In the genomic region with DNA sequence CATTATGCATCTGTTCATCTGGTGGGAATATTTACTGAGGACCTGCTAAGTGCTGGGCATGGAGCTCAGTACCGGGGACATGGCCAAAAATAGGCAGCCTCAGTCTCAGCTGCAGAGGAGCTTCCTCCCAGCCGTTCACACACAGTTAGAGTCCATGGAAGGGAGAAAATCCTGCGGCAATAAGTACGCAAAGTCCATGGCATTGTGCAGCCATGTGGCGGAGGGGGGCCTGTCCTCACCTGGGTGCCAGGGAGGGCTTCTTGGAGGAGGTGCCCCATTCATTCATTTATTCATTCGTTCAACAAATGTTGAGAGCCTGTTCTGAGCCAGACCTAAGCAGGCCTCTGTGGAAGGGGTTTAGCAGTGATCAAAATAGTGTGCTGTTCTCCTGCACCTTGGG, we compare ENCODE assay signal across 13 cellular contexts. TPM values are rescaled to one million over a fixed set of nuclear protein-coding genes. Genes with fewer than 3 reads are reported as not detected.
DNase-seq lines count a peak whose midpoint lies in the region; ATAC-seq and TF ChIP-seq lines count a peak whose summit lies in the region.
"Had no signal": no experiment of that assay in that cellular context is flagged by ENCODE, and none has a peak within 500 bp of the region (broad histone marks: within the 10 kb centered on the region; RNA-seq: fewer than 3 reads in every experiment).

No MANE protein-coding gene starts in this region.

- H3K79me2 ChIP-seq in osteoblast (ENCODE audit: insufficient read depth, low read length): no peaks in the 10 kb centered on the region

- DNase-seq in NCI-H1092 treated with DMSO at 0.1 percent for 48 hours (lab: John Stamatoyannopoulos, UW): peak; percentile 5
- no peak for DNase-seq in NCI-H1092 (lab: John Stamatoyannopoulos, UW)
- no peak for DNase-seq in RWPE2 (ENCODE audit: low spot score)
- DNase-seq in osteoblast (ENCODE audit: insufficient read length, low spot score, missing footprints): no peak
- no peak for DNase-seq in activated T-cell treated with anti-CD3 and anti-CD28 coated beads, Interleukin-2, amount 50 U/mL, for 4 hours
- no peak for DNase-seq in NCI-H69 (lab: John Stamatoyannopoulos, UW)
- no peak for DNase-seq in thyroid gland
- DNase-seq: CD4-positive, CD25-positive, alpha-beta regulatory T cell; DMS53; GF-D8 had no signal

- no peak overlapping the region for H3K9ac ChIP-seq in BLaER1

- no peaks in the 10 kb centered on the region for H4K20me1 ChIP-seq in BLaER1
- no peaks in the 10 kb centered on the region for H4K20me1 ChIP-seq in osteoblast (ENCODE audit: insufficient read depth, low read length)

- H3K4me2 ChIP-seq in BLaER1: peak overlapping the region; percentile 72
- peak overlapping the region; percentile 48 for H3K4me2 ChIP-seq in osteoblast (ENCODE audit: insufficient read depth, low read length)

- H3K4me1 ChIP-seq in BLaER1 (peaks cover 77% of the 10 kb centered on the region), RWPE2 (ENCODE audit: insufficient read depth, poor library complexity, severe bottlenecking) (peaks cover 13% of the 10 kb centered on the region), osteoblast (ENCODE audit: insufficient read depth, low read length) (peaks cover 30% of the 10 kb centered on the region), thyroid gland (peaks cover 0 to 12% of the 10 kb centered on the region in 2 donors)

- no peaks in the 10 kb centered on the region for H3K9me3 Mint-ChIP-seq in activated T-cell treated with anti-CD3 and anti-CD28 coated beads, Interleukin-2, amount 50 U/mL, for 4 hours

- H3K36me3 ChIP-seq in BLaER1 (no peaks in the 10 kb centered on the region), RWPE2 (ENCODE audit: low read depth) (no peaks in the 10 kb centered on the region), osteoblast (ENCODE audit: insufficient read depth, low read length) (no peaks in the 10 kb centered on the region), thyroid gland (no peaks in the 10 kb centered on the region)

- no peak for TF ChIP-seq POLR2A in thyroid gland (IDR thresholded peaks at IDR 0.05)

- no peak overlapping the region for H3K4me3 Mint-ChIP-seq in activated T-cell treated with anti-CD3 and anti-CD28 coated beads, Interleukin-2, amount 50 U/mL, for 4 hours
- H3K4me3 Mint-ChIP-seq: CD4-positive, CD25-positive, alpha-beta regulatory T cell had no signal

- intact Hi-C loops in thyroid gland (cut with DNase I): no loop called here

- no peaks in the 10 kb centered on the region for H3K36me3 Mint-ChIP-seq in activated T-cell treated with anti-CD3 and anti-CD28 coated beads, Interleukin-2, amount 50 U/mL, for 4 hours (ENCODE audit: insufficient read depth)
- H3K36me3 Mint-ChIP-seq: CD4-positive, CD25-positive, alpha-beta regulatory T cell had no signal

- H3K27ac ChIP-seq in BLaER1 (peak overlapping the region; percentile 80), RWPE2 (ENCODE audit: poor library complexity, severe bottlenecking) (peak overlapping the region; percentile 97), osteoblast (ENCODE audit: low read depth, low read length) (peak overlapping the region; percentile 87), thyroid gland (no peak overlapping the region)
- H3K27ac ChIP-seq: 22Rv1 had no signal

- no peak overlapping the region for H2AFZ ChIP-seq in osteoblast (ENCODE audit: low read length)

- no peak overlapping the region for H3K4me3 ChIP-seq in BLaER1
- H3K4me3 ChIP-seq in RWPE2 (ENCODE audit: severe bottlenecking): no peak overlapping the region
- peak overlapping the region; percentile 10 for H3K4me3 ChIP-seq in osteoblast (ENCODE audit: insufficient read depth, low read length)
- H3K4me3 ChIP-seq in thyroid gland (replicated peaks in 1 of 3): no peak overlapping the region

- no peaks in the 10 kb centered on the region for H3K4me1 Mint-ChIP-seq in activated T-cell treated with anti-CD3 and anti-CD28 coated beads, Interleukin-2, amount 50 U/mL, for 4 hours (ENCODE audit: low read depth)

- no peak for ATAC-seq in RWPE2 (ENCODE audit: low read depth)
- ATAC-seq in activated T-cell treated with anti-CD3 and anti-CD28 coated beads, Interleukin-2, amount 50 U/mL, for 4 hours: no peak
- ATAC-seq: HCT116 had no signal

- TF ChIP-seq CTCF in RWPE2 (IDR thresholded peaks at IDR 0.05; ENCODE audit: poor library complexity, severe bottlenecking) (no peak), osteoblast (IDR thresholded peaks at IDR 0.05; ENCODE audit: extremely low read depth, low read depth, low read length) (no peak), thyroid gland (IDR thresholded peaks at IDR 0.05) (no peak)

- WGBS in thyroid gland, 2 donors: 65 to 90% methylated on average over 2 to 6 of the region's 6 CpGs

- H3K27me3 Mint-ChIP-seq in activated T-cell treated with anti-CD3 and anti-CD28 coated beads, Interleukin-2, amount 50 U/mL, for 4 hours (ENCODE audit: low read depth): peaks cover 14% of the 10 kb centered on the region

- H3K27me3 ChIP-seq in BLaER1 (no peaks in the 10 kb centered on the region), RWPE2 (ENCODE audit: insufficient read depth, poor library complexity, severe bottlenecking) (no peaks in the 10 kb centered on the region), osteoblast (ENCODE audit: insufficient read depth, low read length) (no peaks in the 10 kb centered on the region), thyroid gland (no peaks in the 10 kb centered on the region)

- H3K9me3 ChIP-seq in BLaER1: peaks cover 9% of the 10 kb centered on the region; the same call in 1 of the 2 replicates
- H3K9me3 ChIP-seq in RWPE2 (ENCODE audit: severe bottlenecking): no peaks in the 10 kb centered on the region
- no peaks in the 10 kb centered on the region for H3K9me3 ChIP-seq in osteoblast (ENCODE audit: low read depth, low read length)
- no peaks in the 10 kb centered on the region for H3K9me3 ChIP-seq in thyroid gland

RNA-seq across cellular contexts. Expression of a gene that starts 59.3 kb away (rescaled TPM):
- total RNA-seq in osteoblast: 0.88 TPM in 1 of 2 replicates, not detected in the other
- total RNA-seq in activated T-cell treated with anti-CD3 and anti-CD28 coated beads, Interleukin-2, amount 50 U/mL, for 4 hours: under 1 TPM; 0.14 to 0.20 (median 0.16) TPM
- 10 to 100 TPM; 25.8 to 56.2 (median 35.3) TPM for total RNA-seq in thyroid gland
- total RNA-seq: CD4-positive, CD25-positive, alpha-beta regulatory T cell had no signal

Comparison
In these comparisons a context has a peak if more than half of its experiments do, and no peak if none do; other contexts are left out.
1. H3K27ac ChIP-seq: peak in BLaER1 (single experiment), RWPE2 (single experiment) and osteoblast (single experiment); none in thyroid gland (0 of 3).
2. RNA of a gene that starts 59.3 kb away (total RNA-seq): 25.8 to 56.2 TPM in thyroid gland; 0.14 to 0.20 TPM in activated T-cell treated with anti-CD3 and anti-CD28 coated beads, Interleukin-2, amount 50 U/mL, for 4 hours and 0.88 TPM in osteoblast; every median in the first group is over 10 times any median in the second.